In the genomic region with DNA sequence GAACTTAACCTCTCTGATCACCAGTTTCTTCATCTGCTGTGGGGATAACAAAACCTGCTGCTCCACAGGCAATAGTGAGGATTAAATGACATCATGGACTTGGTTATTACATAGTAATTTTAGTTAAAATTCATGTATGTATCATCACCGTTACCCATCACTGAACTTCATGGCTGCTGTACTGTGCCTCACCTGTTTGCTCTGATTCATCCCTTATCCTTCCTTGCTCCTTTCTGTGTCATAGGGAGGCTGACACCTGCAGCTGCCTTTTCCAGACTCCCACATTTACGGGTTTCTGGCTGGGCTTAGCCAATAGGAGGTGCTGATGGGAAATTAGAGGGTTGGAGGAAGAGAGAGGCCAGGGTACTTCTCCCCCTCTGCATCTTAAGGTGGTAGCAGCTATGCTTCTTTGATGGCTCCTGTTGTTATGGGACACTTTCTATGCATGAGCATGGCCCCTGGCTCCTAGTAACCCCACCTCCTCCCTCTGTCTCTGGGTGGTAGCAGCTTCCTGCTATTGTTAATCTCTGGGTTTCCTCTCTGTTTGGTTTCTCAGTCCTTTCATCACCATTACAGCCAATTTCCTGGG, we compare ENCODE assay signal across 20 cellular contexts.
"Had no signal": no experiment of that assay in that cellular context is flagged by ENCODE, and none has a peak within 500 bp of the region (broad histone marks: within the 10 kb centered on the region; RNA-seq: fewer than 3 reads in every experiment).

No MANE protein-coding gene starts in this region.

- H3K4me3 Mint-ChIP-seq: central memory CD8-positive, alpha-beta T cell; immature natural killer cell; naive thymus-derived CD8-positive, alpha-beta T cell; neural crest cell had no signal

- H3K9me3 ChIP-seq: mucosa of descending colon had no signal

- H3K4me1 Mint-ChIP-seq: central memory CD8-positive, alpha-beta T cell; immature natural killer cell; neural crest cell had no signal

- H3K36me3 Mint-ChIP-seq: immature natural killer cell; naive thymus-derived CD8-positive, alpha-beta T cell had no signal

- H3K27ac ChIP-seq: dorsolateral prefrontal cortex, epithelial cell of prostate, heart left ventricle had no signal

- ATAC-seq: heart left ventricle; left colon; left ventricle myocardium superior; mucosa of descending colon; naive thymus-derived CD8-positive, alpha-beta T cell had no signal

- H3K27me3 ChIP-seq: heart left ventricle had no signal

- H3K27ac Mint-ChIP-seq: immature natural killer cell; naive thymus-derived CD8-positive, alpha-beta T cell had no signal

- H3K36me3 ChIP-seq: heart left ventricle had no signal

- H3K9me3 Mint-ChIP-seq: central memory CD8-positive, alpha-beta T cell had no signal

- DNase-seq: cortex of kidney; dorsolateral prefrontal cortex; effector CD8-positive, alpha-beta T cell; foreskin melanocyte; heart left ventricle; hippocampal formation; immature natural killer cell; left colon; left ventricle myocardium superior; mucosa of descending colon; naive thymus-derived CD8-positive, alpha-beta T cell; posterior cingulate gyrus; small intestine; stimulated activated CD4-positive, alpha-beta T cell treated with anti-CD3 and anti-CD28 coated beads, Interleukin-12 subunit alpha, Interleukin-12 subunit beta, amount 100 ng/mL, for 4 hours; stimulated activated naive CD4-positive, alpha-beta T cell; trophoblast cell had no signal

- H3K4me3 ChIP-seq: dorsolateral prefrontal cortex, heart left ventricle, lung, mucosa of descending colon had no signal
